ENCODE assay signal across 1 cellular context in the genomic region with DNA sequence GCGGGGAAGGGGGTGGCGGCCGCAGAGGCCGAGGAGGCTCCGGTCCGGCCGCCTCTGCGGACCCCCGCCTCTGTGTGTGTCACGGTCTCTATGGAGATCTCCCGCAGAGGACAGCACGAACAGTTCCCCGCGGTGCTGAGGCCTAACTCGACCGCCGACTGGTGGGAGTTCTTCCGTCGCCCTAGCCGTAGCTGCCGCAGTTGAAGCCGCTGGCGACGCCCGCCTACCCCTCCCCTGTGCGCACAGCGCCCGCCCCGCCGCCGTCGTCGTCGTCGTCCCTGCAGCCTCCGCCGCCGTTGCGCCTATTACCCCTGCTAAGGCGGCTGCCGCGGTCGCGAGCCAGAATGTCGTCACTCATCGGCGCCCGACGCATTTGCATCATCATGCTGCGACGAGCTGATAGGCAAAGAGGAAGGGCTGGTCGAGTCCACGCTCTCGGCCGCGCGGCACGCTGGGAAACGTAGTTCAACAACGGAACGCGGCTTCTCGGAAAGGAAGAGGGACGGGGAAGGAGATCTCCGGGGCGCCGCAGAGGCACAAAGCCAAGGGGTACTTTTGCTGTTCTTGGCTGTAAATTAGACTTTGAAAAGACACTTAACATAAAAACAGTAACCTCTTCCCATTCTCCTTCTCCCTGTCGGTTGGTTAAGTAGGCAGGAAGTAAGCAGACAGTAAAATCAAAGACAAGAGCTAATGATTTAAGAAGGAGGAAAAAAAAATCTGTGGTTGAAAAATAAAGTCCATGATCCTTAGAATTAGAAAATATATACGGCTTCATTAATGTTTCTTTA.
TF ChIP-seq lines count a peak whose summit lies in the region.

TSS of gene NUP153 (minus strand) at position 346 of the 791 bp plus-strand sequence. CDS start 538 bp downstream, outside the sequence.

TF ChIP-seq in HepG2, 621 proteins besides CTCF, POLR2A, EP300 and RAD21 (continued from another document and continues in another):
- TF ChIP-seq FOXO4 (CRISPR knock-in tag; conservative IDR thresholded peaks at IDR 0.05) (no peak), ZNF674 (CRISPR knock-in tag; IDR thresholded peaks at IDR 0.05; ENCODE audit: low read depth) (0 out of 2 replicates have a peak, but pooled peaks have one; percentile 65), CEBPG (CRISPR knock-in tag; IDR thresholded peaks at IDR 0.05) (peak; percentile 90), NFYC (CRISPR knock-in tag; IDR thresholded peaks at IDR 0.05) (peak; percentile 81), KAT2B (IDR thresholded peaks at IDR 0.05; ENCODE audit: borderline replicate concordance, low read depth, low read length) (no peak), ZNF484 (CRISPR knock-in tag; IDR thresholded peaks at IDR 0.05; ENCODE audit: borderline replicate concordance, low read depth) (no peak), ZNF343 (CRISPR knock-in tag; IDR thresholded peaks at IDR 0.05) (no peak), CEBPZ (IDR thresholded peaks at IDR 0.05; ENCODE audit: low read length) (no peak), FOXP1 (IDR thresholded peaks at IDR 0.05) (no peak), FOXP1 (CRISPR knock-in tag; IDR thresholded peaks at IDR 0.05) (peak; percentile 70), ZNF841 (CRISPR knock-in tag; IDR thresholded peaks at IDR 0.05; ENCODE audit: borderline replicate concordance) (peak; percentile 58; the same call in 1 of the 2 replicates), FOSL2 (CRISPR knock-in tag; IDR thresholded peaks at IDR 0.05) (peak; percentile 87), RFXAP (CRISPR knock-in tag; IDR thresholded peaks at IDR 0.05; ENCODE audit: borderline replicate concordance) (peak; percentile 96), SIX4 (CRISPR knock-in tag; IDR thresholded peaks at IDR 0.05) (peak; percentile 87), KAT7 (CRISPR knock-in tag; IDR thresholded peaks at IDR 0.05; ENCODE audit: borderline replicate concordance) (peak; percentile 94), ZNF792 (CRISPR knock-in tag; IDR thresholded peaks at IDR 0.05) (peak; percentile 97), RAD51 (IDR thresholded peaks at IDR 0.05; ENCODE audit: borderline replicate concordance) (no peak), LRRFIP1 (CRISPR knock-in tag; conservative IDR thresholded peaks at IDR 0.05) (peak; percentile 91), ZNF256 (CRISPR knock-in tag; conservative IDR thresholded peaks at IDR 0.05) (peak; percentile 70; the same call in 1 of the 2 replicates), FLYWCH1 (CRISPR knock-in tag; IDR thresholded peaks at IDR 0.05) (no peak), TGIF2 (CRISPR knock-in tag; IDR thresholded peaks at IDR 0.05) (peak; percentile 89), MED1 (CRISPR knock-in tag; IDR thresholded peaks at IDR 0.05) (peak; percentile 96), MTERF4 (CRISPR knock-in tag; IDR thresholded peaks at IDR 0.05) (no peak; the same call in 1 of the 2 replicates), MIER3 (CRISPR knock-in tag; IDR thresholded peaks at IDR 0.05; ENCODE audit: borderline replicate concordance) (peak; percentile 97), ZXDC (CRISPR knock-in tag; IDR thresholded peaks at IDR 0.05) (peak; percentile 97), IRF2 (CRISPR knock-in tag; IDR thresholded peaks at IDR 0.05) (peak; percentile 100), ZNF598 (CRISPR knock-in tag; IDR thresholded peaks at IDR 0.05; ENCODE audit: borderline replicate concordance) (peak; percentile 99), NCOA2 (CRISPR knock-in tag; IDR thresholded peaks at IDR 0.05) (peak; percentile 39; the same call in 1 of the 2 replicates), MAFF (IDR thresholded peaks at IDR 0.05; ENCODE audit: low read depth, low read length) (no peak), CBX2 (IDR thresholded peaks at IDR 0.05; ENCODE audit: low read depth, low read length) (no peak), CBX2 (CRISPR knock-in tag; IDR thresholded peaks at IDR 0.05; ENCODE audit: low read depth) (no peak), SRSF1 (optimal IDR thresholded peaks at IDR 0.05; ENCODE audit: low read depth, low read length) (peak; percentile 63)
- TF ChIP-seq, protein P1, sequence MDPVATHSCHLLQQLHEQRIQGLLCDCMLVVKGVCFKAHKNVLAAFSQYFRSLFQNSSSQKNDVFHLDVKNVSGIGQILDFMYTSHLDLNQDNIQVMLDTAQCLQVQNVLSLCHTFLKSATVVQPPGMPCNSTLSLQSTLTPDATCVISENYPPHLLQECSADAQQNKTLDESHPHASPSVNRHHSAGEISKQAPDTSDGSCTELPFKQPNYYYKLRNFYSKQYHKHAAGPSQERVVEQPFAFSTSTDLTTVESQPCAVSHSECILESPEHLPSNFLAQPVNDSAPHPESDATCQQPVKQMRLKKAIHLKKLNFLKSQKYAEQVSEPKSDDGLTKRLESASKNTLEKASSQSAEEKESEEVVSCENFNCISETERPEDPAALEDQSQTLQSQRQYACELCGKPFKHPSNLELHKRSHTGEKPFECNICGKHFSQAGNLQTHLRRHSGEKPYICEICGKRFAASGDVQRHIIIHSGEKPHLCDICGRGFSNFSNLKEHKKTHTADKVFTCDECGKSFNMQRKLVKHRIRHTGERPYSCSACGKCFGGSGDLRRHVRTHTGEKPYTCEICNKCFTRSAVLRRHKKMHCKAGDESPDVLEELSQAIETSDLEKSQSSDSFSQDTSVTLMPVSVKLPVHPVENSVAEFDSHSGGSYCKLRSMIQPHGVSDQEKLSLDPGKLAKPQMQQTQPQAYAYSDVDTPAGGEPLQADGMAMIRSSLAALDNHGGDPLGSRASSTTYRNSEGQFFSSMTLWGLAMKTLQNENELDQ (CRISPR knock-in tag; IDR thresholded peaks at IDR 0.05; ENCODE audit: borderline replicate concordance), result 0 out of 2 replicates have a peak, but pooled peaks have one; percentile 53
- TF ChIP-seq, protein P2, sequence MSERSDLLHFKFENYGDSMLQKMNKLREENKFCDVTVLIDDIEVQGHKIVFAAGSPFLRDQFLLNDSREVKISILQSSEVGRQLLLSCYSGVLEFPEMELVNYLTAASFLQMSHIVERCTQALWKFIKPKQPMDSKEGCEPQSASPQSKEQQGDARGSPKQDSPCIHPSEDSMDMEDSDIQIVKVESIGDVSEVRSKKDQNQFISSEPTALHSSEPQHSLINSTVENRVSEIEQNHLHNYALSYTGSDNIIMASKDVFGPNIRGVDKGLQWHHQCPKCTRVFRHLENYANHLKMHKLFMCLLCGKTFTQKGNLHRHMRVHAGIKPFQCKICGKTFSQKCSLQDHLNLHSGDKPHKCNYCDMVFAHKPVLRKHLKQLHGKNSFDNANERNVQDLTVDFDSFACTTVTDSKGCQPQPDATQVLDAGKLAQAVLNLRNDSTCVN (CRISPR knock-in tag; IDR thresholded peaks at IDR 0.05; ENCODE audit: borderline replicate concordance), result peak; percentile 86
- TF ChIP-seq, protein P3, sequence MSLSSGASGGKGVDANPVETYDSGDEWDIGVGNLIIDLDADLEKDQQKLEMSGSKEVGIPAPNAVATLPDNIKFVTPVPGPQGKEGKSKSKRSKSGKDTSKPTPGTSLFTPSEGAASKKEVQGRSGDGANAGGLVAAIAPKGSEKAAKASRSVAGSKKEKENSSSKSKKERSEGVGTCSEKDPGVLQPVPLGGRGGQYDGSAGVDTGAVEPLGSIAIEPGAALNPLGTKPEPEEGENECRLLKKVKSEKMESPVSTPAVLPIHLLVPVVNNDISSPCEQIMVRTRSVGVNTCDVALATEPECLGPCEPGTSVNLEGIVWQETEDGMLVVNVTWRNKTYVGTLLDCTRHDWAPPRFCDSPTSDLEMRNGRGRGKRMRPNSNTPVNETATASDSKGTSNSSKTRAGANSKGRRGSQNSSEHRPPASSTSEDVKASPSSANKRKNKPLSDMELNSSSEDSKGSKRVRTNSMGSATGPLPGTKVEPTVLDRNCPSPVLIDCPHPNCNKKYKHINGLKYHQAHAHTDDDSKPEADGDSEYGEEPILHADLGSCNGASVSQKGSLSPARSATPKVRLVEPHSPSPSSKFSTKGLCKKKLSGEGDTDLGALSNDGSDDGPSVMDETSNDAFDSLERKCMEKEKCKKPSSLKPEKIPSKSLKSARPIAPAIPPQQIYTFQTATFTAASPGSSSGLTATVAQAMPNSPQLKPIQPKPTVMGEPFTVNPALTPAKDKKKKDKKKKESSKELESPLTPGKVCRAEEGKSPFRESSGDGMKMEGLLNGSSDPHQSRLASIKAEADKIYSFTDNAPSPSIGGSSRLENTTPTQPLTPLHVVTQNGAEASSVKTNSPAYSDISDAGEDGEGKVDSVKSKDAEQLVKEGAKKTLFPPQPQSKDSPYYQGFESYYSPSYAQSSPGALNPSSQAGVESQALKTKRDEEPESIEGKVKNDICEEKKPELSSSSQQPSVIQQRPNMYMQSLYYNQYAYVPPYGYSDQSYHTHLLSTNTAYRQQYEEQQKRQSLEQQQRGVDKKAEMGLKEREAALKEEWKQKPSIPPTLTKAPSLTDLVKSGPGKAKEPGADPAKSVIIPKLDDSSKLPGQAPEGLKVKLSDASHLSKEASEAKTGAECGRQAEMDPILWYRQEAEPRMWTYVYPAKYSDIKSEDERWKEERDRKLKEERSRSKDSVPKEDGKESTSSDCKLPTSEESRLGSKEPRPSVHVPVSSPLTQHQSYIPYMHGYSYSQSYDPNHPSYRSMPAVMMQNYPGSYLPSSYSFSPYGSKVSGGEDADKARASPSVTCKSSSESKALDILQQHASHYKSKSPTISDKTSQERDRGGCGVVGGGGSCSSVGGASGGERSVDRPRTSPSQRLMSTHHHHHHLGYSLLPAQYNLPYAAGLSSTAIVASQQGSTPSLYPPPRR (CRISPR knock-in tag; IDR thresholded peaks at IDR 0.05; ENCODE audit: borderline replicate concordance), result peak; percentile 72
